Comparison of ENCODE assay signal across 27 cellular contexts in genomic region chrX:80485543-80485942, GRCh38.
"Had no signal": no experiment of that assay in that cellular context is flagged by ENCODE, and none has a peak within 500 bp of the region (broad histone marks: within the 10 kb centered on the region; RNA-seq: fewer than 3 reads in every experiment).

No MANE protein-coding gene starts in this region.

- H3K9me3 ChIP-seq: suprapubic skin, testis, thoracic aorta, thyroid gland, tibial nerve, transverse colon, upper lobe of left lung, upper lobe of right lung, uterus, vagina had no signal

- H3K27ac ChIP-seq: stomach, suprapubic skin, testis, thoracic aorta, thyroid gland, tibial artery, tibial nerve, transverse colon, upper lobe of left lung, upper lobe of right lung, uterus, vagina had no signal

- FAIRE-seq: urothelium cell line had no signal

- H3K27me3 ChIP-seq: stomach, suprapubic skin, testis, thyroid gland, tibial artery, transverse colon, upper lobe of left lung, upper lobe of right lung, vagina had no signal

- H3K4me3 ChIP-seq: stomach, suprapubic skin, testis, thoracic aorta, thyroid gland, tibial artery, tibial nerve, transverse colon, upper lobe of left lung, upper lobe of right lung, uterus, vagina had no signal

- H3K4me1 ChIP-seq: stomach, suprapubic skin, testis, thyroid gland, tibial artery, tibial nerve, transverse colon, upper lobe of left lung, upper lobe of right lung, uterus, vagina had no signal

- H3K36me3 ChIP-seq: stomach, suprapubic skin, thoracic aorta, thyroid gland, tibial artery, tibial nerve, transverse colon, upper lobe of left lung, upper lobe of right lung, uterus, vagina had no signal

- DNase-seq: stimulated activated CD4-positive, alpha-beta T cell treated with anti-CD3 and anti-CD28 coated beads, Interleukin-2, amount 100 ng/mL, for 48 hours; stimulated activated CD4-positive, alpha-beta T cell treated with anti-CD3 and anti-CD28 coated beads, Interleukin-4, amount 100 ng/mL, for 1 hour; stimulated activated CD4-positive, alpha-beta T cell treated with anti-CD3 and anti-CD28 coated beads, Interleukin-4, amount 100 ng/mL, for 24 hours; stimulated activated CD4-positive, alpha-beta T cell treated with anti-CD3 and anti-CD28 coated beads, Interleukin-4, amount 100 ng/mL, for 4 hours; stimulated activated CD8-positive, alpha-beta memory T cell treated with anti-CD3 and anti-CD28 coated beads, Interleukin-4, amount 100 ng/mL, for 48 hours; stimulated activated naive B cell treated with anti-CD40 and anti-IgM and Interleukin-4, amounts not matched to agents 10 μg/mL and 1 μg/mL and 100 μg/mL, for 72 hours; stimulated activated naive CD4-positive, alpha-beta T cell; stimulated activated naive CD4-positive, alpha-beta T cell treated with Interleukin-2 at 50 U/mL for 16 hours; stimulated activated naive CD8-positive, alpha-beta T cell treated with anti-CD3 and anti-CD28 coated beads, Interleukin-15, amount 100 ng/mL, for 72 hours; stimulated activated naive CD8-positive, alpha-beta T cell treated with anti-CD3 and anti-CD28 coated beads, Interleukin-15, Interleukin-2, amounts not matched to agents 100 U/mL and 50 U/mL, for 24 hours; stomach; substantia nigra; testis; thyroid gland; tibial artery; transverse colon; trophoblast cell; upper lobe of left lung; upper lobe of right lung; uterus had no signal

- ATAC-seq: stimulated activated effector memory CD8-positive, alpha-beta T cell treated with anti-CD3 and anti-CD28 coated beads, Interleukin-12 subunit alpha, Interleukin-12 subunit beta, amount 100 ng/mL, for 72 hours; stimulated activated memory B cell treated with anti-CD40 and anti-IgM and Interleukin-4, amounts not matched to agents 10 μg/mL and 1 μg/mL and 100 μg/mL, for 72 hours; stimulated activated naive B cell treated with anti-CD40 and anti-IgM and Interleukin-4, amounts not matched to agents 10 μg/mL and 1 μg/mL and 100 μg/mL, for 72 hours; stimulated activated naive CD8-positive, alpha-beta T cell treated with anti-CD3 and anti-CD28 coated beads, Interleukin-15, amount 100 ng/mL, for 72 hours; stimulated activated naive CD8-positive, alpha-beta T cell treated with anti-CD3 and anti-CD28 coated beads, Interleukin-15, Interleukin-2, amounts not matched to agents 100 U/mL and 50 U/mL, for 24 hours; upper lobe of right lung had no signal
